Comparison of ENCODE assay signal across 20 cellular contexts in genomic region chr11:57397394-57397990, GRCh38. TPM values are rescaled to one million over a fixed set of nuclear protein-coding genes. Genes with fewer than 3 reads are reported as not detected.
DNase-seq lines count a peak whose midpoint lies in the region; ATAC-seq, FAIRE-seq and TF ChIP-seq lines count a peak whose summit lies in the region.
"Had no signal": no experiment of that assay in that cellular context is flagged by ENCODE, and none has a peak within 500 bp of the region (broad histone marks: within the 10 kb centered on the region; RNA-seq: fewer than 3 reads in every experiment).

No MANE protein-coding gene starts in this region.

- TF ChIP-seq RAD21 in K562 (CRISPR knock-in tag; conservative IDR thresholded peaks at IDR 0.05 in 1 of 2, IDR thresholded peaks at IDR 0.05 in 1 of 2), result no peak

- TF ChIP-seq CTCF in HL-60 (IDR thresholded peaks at IDR 0.05; ENCODE audit: insufficient read depth, low read length) (no peak), K562 (IDR thresholded peaks at IDR 0.05 in 2 of 3, conservative IDR thresholded peaks at IDR 0.05 in 1 of 3; ENCODE audit: insufficient read depth in 2 of 3, low read depth in 1 of 3, low read length in 3 of 3) (no peak)

- peak; percentile 95 to 98 for DNase-seq in HL-60 (ENCODE audit: low read depth in 1 of 2, low spot score in 1 of 2)
- peak; percentile 98 for DNase-seq in MV-4-11 (lab: John Stamatoyannopoulos, UW)
- DNase-seq in SKM-1 (lab: John Stamatoyannopoulos, UW; ENCODE audit: unreplicated experiment), result peak; percentile 89
- no peak for DNase-seq in K562 (ENCODE audit: extremely low read depth in 1 of 4, low spot score in 3 of 4)
- DNase-seq in urothelium cell line (ENCODE audit: low spot score), result no peak
- DNase-seq in HK-2 (ENCODE audit: unreplicated experiment), result no peak
- DNase-seq: C1 segment of cervical spinal cord, NCI-H1436, NCI-H2029, NCI-H345, NCI-H524 treated with DMSO at 0.1 percent for 48 hours had no signal

- POLR2A ChIA-PET in K562 (lab: Yijun Ruan, JAX), result interaction anchor here (0.9 to 1.0 kb wide), 2 partner anchors 9 to 17 kb away, joined by 3 read pairs; partner anchors contain the start of gene PRG3

- no peak overlapping the region; the same call in 1 of the 2 replicates for H3K4me2 ChIP-seq in K562 (ENCODE audit: insufficient read depth, low read length)

- no peak for TF ChIP-seq POLR2A in K562 (conservative IDR thresholded peaks at IDR 0.05)

- H3K79me2 ChIP-seq in K562 (ENCODE audit: control insufficient read depth, insufficient read depth, low read length), result no peaks in the 10 kb centered on the region

- H3K27me3 ChIP-seq in HL-60 (ENCODE audit: insufficient read depth, poor library complexity, severe bottlenecking), result no peaks in the 10 kb centered on the region
- H3K27me3 ChIP-seq in K562 (ENCODE audit: control insufficient read depth in 2 of 2, insufficient read depth in 2 of 2, low read length in 2 of 2), result no peaks in the 10 kb centered on the region; a peak in 1 of 5 replicates

- no peak for ATAC-seq in K562
- no peak for ATAC-seq in GM21576 (IDR thresholded peaks at IDR 0.05; ENCODE audit: unreplicated experiment)
- ATAC-seq: Right ventricle myocardium inferior had no signal

- H3K9ac ChIP-seq in K562 (ENCODE audit: insufficient read depth in 1 of 2, low read depth in 2 of 2, low read length in 2 of 2), result no peak overlapping the region

- H3K4me3 ChIP-seq in HL-60 (replicated peaks; ENCODE audit: insufficient read depth, low read length), result no peak overlapping the region
- H3K4me3 ChIP-seq in K562, result no peak overlapping the region
- H3K4me3 ChIP-seq: HAP-1, SK-N-MC had no signal

- in situ Hi-C loops in K562 (cut with MboI), result no loop called here

- H3K36me3 ChIP-seq in K562 (ENCODE audit: control insufficient read depth, insufficient read depth, low read length), result no peaks in the 10 kb centered on the region
- H3K36me3 ChIP-seq: HAP-1 had no signal

- WGBS in K562 (ENCODE audit: insufficient coverage, low coverage, missing lambda C conversion rate), result 69% methylated on average over 4 of the region's 4 CpGs

- intact Hi-C loops in K562 (cut with micrococcal nuclease), result no loop called here

- peak overlapping the region; percentile 85 for H2AFZ ChIP-seq in K562 (ENCODE audit: low read depth, low read length)

- peaks cover 40 to 55% of the 10 kb centered on the region in 2 experiments for H3K4me1 ChIP-seq in K562 (replicated peaks in 1 of 2; ENCODE audit: control insufficient read depth in 2 of 2, insufficient read depth in 2 of 2, low read length in 2 of 2)
- H3K4me1 ChIP-seq: HAP-1 had no signal

- TF ChIP-seq EP300 in K562 (IDR thresholded peaks at IDR 0.05; ENCODE audit: low read length), result no peak

- no peaks in the 10 kb centered on the region for H3K9me1 ChIP-seq in K562 (ENCODE audit: control insufficient read depth, insufficient read depth, low read length)

- no peaks in the 10 kb centered on the region for H3K9me3 ChIP-seq in K562 (replicated peaks; ENCODE audit: control insufficient read depth, insufficient read depth, low read depth, low read length)
- H3K9me3 ChIP-seq: HAP-1 had no signal

- CTCF ChIA-PET in K562 (lab: Yijun Ruan, JAX; ENCODE audit: low intra/inter-chr PET ratio), result no interaction called here

- H4K20me1 ChIP-seq in K562 (replicated peaks; ENCODE audit: control insufficient read depth, insufficient read depth, low read length), result no peaks in the 10 kb centered on the region

- H3K27ac ChIP-seq in HL-60 (replicated peaks), result peak overlapping the region; percentile 86
- H3K27ac ChIP-seq in K562 (ENCODE audit: extremely low read depth, low read depth, low read length), result peak overlapping the region; percentile 76; the same call in 2 of the 3 replicates
- H3K27ac ChIP-seq: SK-N-MC had no signal

- FAIRE-seq in K562 (lab: Jason Lieb, UNC), result no peak
- no peak for FAIRE-seq in urothelium cell line (lab: Jason Lieb, UNC)
- FAIRE-seq: D721Med, RCC 7860 had no signal

- BruUV-seq in K562 (replicated peaks; lab: Mats Ljungman, UMichigan), result no TSS peak

RNA-seq across cellular contexts. Expression of gene PRG2, which starts 7.0 kb away (rescaled TPM):
- total RNA-seq in K562 (2011; cell fraction: chromatin; rRNA removed; ENCODE audit: low replicate concordance), result 1.2 and 1.9 TPM in 2 replicates
- total RNA-seq in K562 (2011; cell fraction: nucleolus; rRNA removed), result 0.50 and 0.92 TPM in 2 replicates
- total RNA-seq in K562 (2011; cell fraction: nucleoplasm; rRNA removed), result 1.4 and 1.8 TPM in 2 replicates
- 18.5 and 33.0 TPM in 2 replicates for total RNA-seq in K562 (2014; rRNA removed)
- 23.6 and 29.8 TPM in 2 replicates for total RNA-seq in K562 (2014; rRNA removed; fragmentation: Illumina TruSeq; extraction: Trizol)
- total RNA-seq in K562 (2015; rRNA removed; fragmentation: Illumina TruSeq; extraction: Trizol), result 44.8 and 50.1 TPM in 2 replicates
- 16.4 and 30.5 TPM in 2 replicates for total RNA-seq in K562 (2021)
- 1.8 and 7.2 TPM in 2 replicates for polyA plus RNA-seq in K562 (2011; rRNA removed)
- 2.2 and 5.4 TPM in 2 replicates for polyA plus RNA-seq in K562 (2011; cell fraction: cytosol; rRNA removed)
- 1.0 and 2.0 TPM in 2 replicates for polyA plus RNA-seq in K562 (2011; cell fraction: nucleus; rRNA removed)
- 39.0 and 49.3 TPM in 2 replicates for polyA plus RNA-seq in K562 (2012)
- 23.3 and 24.4 TPM in 2 replicates for polyA plus RNA-seq in K562 (2014; fragmentation: Illumina TruSeq; extraction: Trizol)
- polyA plus RNA-seq in K562 (2014; fragmentation: Nextera tagmentation; extraction: Ambion mirVana), result 10 to 100 TPM; 42.9 to 78.0 TPM
- 26.6 and 31.8 TPM in 2 replicates for polyA plus RNA-seq in K562 (2014; rRNA removed)
- 0.21 and 1.1 TPM in 2 replicates for polyA minus RNA-seq in K562 (2011; rRNA and poly(A)+ RNA removed)
- not detected in 2 replicates for polyA minus RNA-seq in K562 (2011; cell fraction: cytosol; rRNA and poly(A)+ RNA removed)
- polyA minus RNA-seq in K562 (2011; cell fraction: nucleus; rRNA and poly(A)+ RNA removed), result 0.56 TPM in 1 of 2 replicates, not detected in the other
- total RNA-seq: Right ventricle myocardium inferior; T-helper 1 cell treated with Interleukin-12 subunit alpha and Interleukin-12 subunit beta and Interleukin-4 antibody, amounts not matched to agents 30 ng/mL and 1 ng/mL, for 36 hours had no signal
- polyA plus RNA-seq: IgD-negative memory B cell had no signal

RNA-seq across cellular contexts. Expression of gene PRG3, which starts 16.5 kb away (rescaled TPM):
- total RNA-seq in K562 (2011; cell fraction: chromatin; rRNA removed; ENCODE audit: low replicate concordance), result not detected in 2 replicates
- total RNA-seq in K562 (2011; cell fraction: nucleolus; rRNA removed), result not detected in 2 replicates
- not detected in 2 replicates for total RNA-seq in K562 (2011; cell fraction: nucleoplasm; rRNA removed)
- total RNA-seq in K562 (2014; rRNA removed), result not detected in 2 replicates
- total RNA-seq in K562 (2014; rRNA removed; fragmentation: Illumina TruSeq; extraction: Trizol), result not detected in 2 replicates
- total RNA-seq in K562 (2015; rRNA removed; fragmentation: Illumina TruSeq; extraction: Trizol), result 0.18 TPM in 1 of 2 replicates, not detected in the other
- not detected in 2 replicates for total RNA-seq in K562 (2021)
- polyA plus RNA-seq in K562 (2011; rRNA removed), result not detected in 2 replicates
- 0.07 TPM in 1 of 2 replicates, not detected in the other for polyA plus RNA-seq in K562 (2011; cell fraction: cytosol; rRNA removed)
- not detected in 2 replicates for polyA plus RNA-seq in K562 (2011; cell fraction: nucleus; rRNA removed)
- not detected in 2 replicates for polyA plus RNA-seq in K562 (2012)
- polyA plus RNA-seq in K562 (2014; fragmentation: Illumina TruSeq; extraction: Trizol), result not detected in 2 replicates
- polyA plus RNA-seq in K562 (2014; fragmentation: Nextera tagmentation; extraction: Ambion mirVana), result under 1 TPM; 0.38 to 0.55 TPM
- polyA plus RNA-seq in K562 (2014; rRNA removed), result not detected in 2 replicates
- polyA minus RNA-seq in K562 (2011; rRNA and poly(A)+ RNA removed), result not detected in 2 replicates
- not detected in 2 replicates for polyA minus RNA-seq in K562 (2011; cell fraction: cytosol; rRNA and poly(A)+ RNA removed)
- polyA minus RNA-seq in K562 (2011; cell fraction: nucleus; rRNA and poly(A)+ RNA removed), result not detected in 2 replicates
- total RNA-seq: OCI-LY7; Right ventricle myocardium inferior; T-helper 1 cell treated with Interleukin-12 subunit alpha and Interleukin-12 subunit beta and Interleukin-4 antibody, amounts not matched to agents 30 ng/mL and 1 ng/mL, for 36 hours had no signal
- polyA plus RNA-seq: IgD-negative memory B cell had no signal

RNA-seq across cellular contexts. Expression of gene SLC43A3, which starts 29.4 kb away (rescaled TPM):
- 241 and 427 TPM in 2 replicates for total RNA-seq in K562 (2011; cell fraction: chromatin; rRNA removed; ENCODE audit: low replicate concordance)
- total RNA-seq in K562 (2011; cell fraction: nucleolus; rRNA removed), result 393 and 402 TPM in 2 replicates
- 340 and 369 TPM in 2 replicates for total RNA-seq in K562 (2011; cell fraction: nucleoplasm; rRNA removed)
- 98.9 and 141 TPM in 2 replicates for total RNA-seq in K562 (2014; rRNA removed)
- total RNA-seq in K562 (2014; rRNA removed; fragmentation: Illumina TruSeq; extraction: Trizol), result 120 and 132 TPM in 2 replicates
- total RNA-seq in K562 (2015; rRNA removed; fragmentation: Illumina TruSeq; extraction: Trizol), result 135 and 143 TPM in 2 replicates
- 254 and 257 TPM in 2 replicates for total RNA-seq in K562 (2021)
- polyA plus RNA-seq in K562 (2011; rRNA removed), result 141 and 235 TPM in 2 replicates
- 358 and 452 TPM in 2 replicates for polyA plus RNA-seq in K562 (2011; cell fraction: cytosol; rRNA removed)
- 327 and 364 TPM in 2 replicates for polyA plus RNA-seq in K562 (2011; cell fraction: nucleus; rRNA removed)
- polyA plus RNA-seq in K562 (2012), result 192 and 193 TPM in 2 replicates
- 244 and 281 TPM in 2 replicates for polyA plus RNA-seq in K562 (2014; fragmentation: Illumina TruSeq; extraction: Trizol)
- 100 to 1,000 TPM in 1 of 2 experiments, 10 to 100 TPM in 1; 63.7 to 216 TPM for polyA plus RNA-seq in K562 (2014; fragmentation: Nextera tagmentation; extraction: Ambion mirVana)
- polyA plus RNA-seq in K562 (2014; rRNA removed), result 139 and 160 TPM in 2 replicates
- polyA minus RNA-seq in K562 (2011; rRNA and poly(A)+ RNA removed), result 162 and 237 TPM in 2 replicates
- 86.6 and 143 TPM in 2 replicates for polyA minus RNA-seq in K562 (2011; cell fraction: cytosol; rRNA and poly(A)+ RNA removed)
- polyA minus RNA-seq in K562 (2011; cell fraction: nucleus; rRNA and poly(A)+ RNA removed), result 116 and 125 TPM in 2 replicates

RNA-seq across cellular contexts. Expression of gene P2RX3, which starts 59.3 kb away (rescaled TPM):
- total RNA-seq in K562 (2011; cell fraction: chromatin; rRNA removed; ENCODE audit: low replicate concordance), result not detected in 2 replicates
- total RNA-seq in K562 (2011; cell fraction: nucleolus; rRNA removed), result not detected in 2 replicates
- total RNA-seq in K562 (2011; cell fraction: nucleoplasm; rRNA removed), result not detected in 2 replicates
- not detected in 2 replicates for total RNA-seq in K562 (2014; rRNA removed)
- not detected in 2 replicates for total RNA-seq in K562 (2014; rRNA removed; fragmentation: Illumina TruSeq; extraction: Trizol)
- not detected in 2 replicates for total RNA-seq in K562 (2015; rRNA removed; fragmentation: Illumina TruSeq; extraction: Trizol)
- not detected in 2 replicates for total RNA-seq in K562 (2021)
- polyA plus RNA-seq in K562 (2011; rRNA removed), result not detected in 2 replicates
- 0.07 TPM in 1 of 2 replicates, not detected in the other for polyA plus RNA-seq in K562 (2011; cell fraction: cytosol; rRNA removed)
- not detected in 2 replicates for polyA plus RNA-seq in K562 (2011; cell fraction: nucleus; rRNA removed)
- polyA plus RNA-seq in K562 (2012), result not detected in 2 replicates
- polyA plus RNA-seq in K562 (2014; fragmentation: Illumina TruSeq; extraction: Trizol), result not detected in 2 replicates
- polyA plus RNA-seq in K562 (2014; fragmentation: Nextera tagmentation; extraction: Ambion mirVana), result not detected
- polyA plus RNA-seq in K562 (2014; rRNA removed), result not detected in 2 replicates
- not detected in 2 replicates for polyA minus RNA-seq in K562 (2011; rRNA and poly(A)+ RNA removed)
- not detected in 2 replicates for polyA minus RNA-seq in K562 (2011; cell fraction: cytosol; rRNA and poly(A)+ RNA removed)
- polyA minus RNA-seq in K562 (2011; cell fraction: nucleus; rRNA and poly(A)+ RNA removed), result not detected in 2 replicates
- total RNA-seq: OCI-LY7; T-helper 1 cell treated with Interleukin-12 subunit alpha and Interleukin-12 subunit beta and Interleukin-4 antibody, amounts not matched to agents 30 ng/mL and 1 ng/mL, for 36 hours had no signal
- polyA plus RNA-seq: IgD-negative memory B cell had no signal

Comparison
In these comparisons a context has a peak if more than half of its experiments do, and no peak if none do; other contexts are left out.
1. DNase-seq: peak in HL-60 (2 of 2), MV-4-11 (single experiment) and SKM-1 (single experiment); none in K562 (0 of 4), urothelium cell line (single experiment) and HK-2 (single experiment).